8 cellular contexts compared by ENCODE assay signal in the genomic region with DNA sequence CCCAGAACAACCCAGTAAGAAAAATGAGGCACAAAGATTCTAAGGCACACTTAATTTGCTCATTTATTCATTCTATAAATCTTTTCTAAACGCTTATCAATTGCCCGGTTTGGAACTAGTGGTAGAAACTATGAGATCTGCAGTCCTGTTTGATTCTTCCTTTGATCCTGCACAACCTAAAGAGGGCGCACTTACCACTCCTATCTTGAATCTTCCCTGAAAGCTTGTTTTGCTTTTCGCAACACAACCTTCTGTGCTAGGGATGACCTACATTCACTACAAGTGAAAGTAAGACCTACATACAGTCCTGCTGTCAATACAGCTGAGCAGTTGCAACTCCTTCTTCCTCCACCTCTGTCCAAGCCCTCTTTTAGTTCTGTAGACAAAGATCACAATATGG. TPM values are rescaled to one million over a fixed set of nuclear protein-coding genes. Genes with fewer than 3 reads are reported as not detected.
DNase-seq lines count a peak whose midpoint lies in the region; ATAC-seq and TF ChIP-seq lines count a peak whose summit lies in the region.

No MANE protein-coding gene starts in this region.

- H3K4me3 Mint-ChIP-seq in osteocyte (ENCODE audit: unreplicated experiment) = no peak overlapping the region

- peaks cover 7% of the 10 kb centered on the region for H3K4me1 Mint-ChIP-seq in osteocyte (ENCODE audit: unreplicated experiment)

- no peaks in the 10 kb centered on the region for H3K27me3 Mint-ChIP-seq in osteocyte (ENCODE audit: unreplicated experiment)

- no peak overlapping the region for H3K27ac Mint-ChIP-seq in osteocyte (ENCODE audit: unreplicated experiment)

- DNase-seq in activated T-cell treated with anti-CD3 and anti-CD28 coated beads for 4 hours (peak; percentile 15), RPMI7951 (ENCODE audit: low read depth) (peak; percentile 44), osteocyte (ENCODE audit: extremely low spot score, unreplicated experiment) (no peak), dedifferentiated amniotic fluid mesenchymal stem cell (ENCODE audit: extremely low spot score) (no peak)
- no peak for DNase-seq in activated T-cell treated with anti-CD3 and anti-CD28 coated beads, Interleukin-2, amount 50 U/mL, for 1 hour
- peak; percentile 5 for DNase-seq in effector CD8-positive, alpha-beta T cell (lab: John Stamatoyannopoulos, UW)

- peaks cover 7% of the 10 kb centered on the region for H3K9me3 Mint-ChIP-seq in osteocyte (ENCODE audit: unreplicated experiment)

- peak; percentile 34 for TF ChIP-seq CTCF in osteocyte (IDR thresholded peaks at IDR 0.05)

- no peaks in the 10 kb centered on the region for H3K36me3 Mint-ChIP-seq in osteocyte (ENCODE audit: unreplicated experiment)

- ATAC-seq in HG02852 (IDR thresholded peaks at IDR 0.05; ENCODE audit: unreplicated experiment) = peak; percentile 65
- no peak for ATAC-seq in GM18868 (IDR thresholded peaks at IDR 0.05; ENCODE audit: unreplicated experiment)

RNA-seq across cellular contexts. Expression of a gene that starts 12.6 kb away (rescaled TPM):
- total RNA-seq in RPMI7951 (2014; rRNA removed; shearing (Covaris generic)) = 37.9 and 39.9 TPM in 2 replicates
- total RNA-seq in osteocyte = 9.6 and 11.0 TPM in 2 replicates

Comparison
In these comparisons a context has a peak if more than half of its experiments do, and no peak if none do; other contexts are left out.
1. DNase-seq: peak in activated T-cell treated with anti-CD3 and anti-CD28 coated beads for 4 hours (single experiment), RPMI7951 (single experiment) and effector CD8-positive, alpha-beta T cell (single experiment); none in activated T-cell treated with anti-CD3 and anti-CD28 coated beads, Interleukin-2, amount 50 U/mL, for 1 hour (single experiment), osteocyte (single experiment) and dedifferentiated amniotic fluid mesenchymal stem cell (single experiment).